Comparison of ENCODE assay signal across 21 cellular contexts in the genomic region with DNA sequence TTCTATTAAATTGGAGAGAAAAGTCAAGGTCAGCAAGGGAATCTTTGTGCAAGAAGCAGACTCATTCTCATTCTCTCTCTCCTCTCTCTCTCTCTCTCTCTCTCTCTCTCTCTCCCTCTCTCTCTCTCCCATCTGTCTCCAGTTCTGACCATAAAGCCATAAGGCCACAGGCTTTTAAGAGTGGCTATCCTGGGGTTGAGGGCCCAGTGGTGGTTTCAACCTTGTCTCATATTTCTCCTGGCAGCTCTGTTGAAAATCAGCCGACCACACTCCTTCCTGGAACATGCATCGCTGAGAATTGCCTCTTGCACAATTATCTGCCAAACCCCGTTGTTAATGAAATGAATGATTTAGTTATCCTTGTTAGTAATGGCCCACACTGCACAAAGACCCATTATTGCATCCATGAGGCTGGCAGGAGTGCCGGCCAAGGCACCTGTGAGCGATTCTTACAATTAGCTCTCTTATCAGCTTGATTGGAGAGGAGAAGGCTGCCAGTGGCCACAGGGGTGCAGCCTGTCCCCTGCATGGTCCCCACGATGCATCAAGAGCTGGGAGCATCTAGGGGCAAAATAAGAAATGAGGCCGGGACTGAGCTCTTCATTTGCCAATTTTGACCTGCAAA.
DNase-seq lines count a peak whose midpoint lies in the region; ATAC-seq lines count a peak whose summit lies in the region.
"Had no signal": no experiment of that assay in that cellular context is flagged by ENCODE, and none has a peak within 500 bp of the region (broad histone marks: within the 10 kb centered on the region; RNA-seq: fewer than 3 reads in every experiment).

No MANE protein-coding gene starts in this region.

- ATAC-seq in central memory CD8-positive, alpha-beta T cell (replicated peaks; ENCODE audit: extremely low read depth, poor library complexity, severe bottlenecking), result no peak
- ATAC-seq: stimulated activated effector memory CD8-positive, alpha-beta T cell treated with anti-CD3 and anti-CD28 coated beads, Interleukin-12 subunit alpha, Interleukin-12 subunit beta, amount 100 ng/mL, for 72 hours had no signal

- H3K27ac Mint-ChIP-seq in central memory CD8-positive, alpha-beta T cell (ENCODE audit: low read depth), result peak overlapping the region; percentile 77
- H3K27ac Mint-ChIP-seq: activated CD4-positive, alpha-beta memory T cell treated with anti-CD3 and anti-CD28 coated beads for 36 hours; activated T-cell treated with anti-CD3 and anti-CD28 coated beads, Interleukin-2, amount 50 U/mL, for 24 hours; endodermal cell; stimulated activated effector memory CD8-positive, alpha-beta T cell treated with anti-CD3 and anti-CD28 coated beads, Interleukin-12 subunit alpha, Interleukin-12 subunit beta, amount 100 ng/mL, for 72 hours had no signal

- no peaks in the 10 kb centered on the region for H3K9me3 Mint-ChIP-seq in central memory CD8-positive, alpha-beta T cell
- H3K9me3 Mint-ChIP-seq: activated CD4-positive, alpha-beta memory T cell treated with anti-CD3 and anti-CD28 coated beads for 36 hours; activated T-cell treated with anti-CD3 and anti-CD28 coated beads, Interleukin-2, amount 50 U/mL, for 24 hours; endodermal cell; stimulated activated effector memory CD8-positive, alpha-beta T cell treated with anti-CD3 and anti-CD28 coated beads, Interleukin-12 subunit alpha, Interleukin-12 subunit beta, amount 100 ng/mL, for 72 hours had no signal

- H3K27me3 Mint-ChIP-seq in central memory CD8-positive, alpha-beta T cell, result peaks cover 55% of the 10 kb centered on the region

- H3K4me3 Mint-ChIP-seq in central memory CD8-positive, alpha-beta T cell, result no peak overlapping the region
- H3K4me3 Mint-ChIP-seq: activated CD4-positive, alpha-beta memory T cell treated with anti-CD3 and anti-CD28 coated beads for 36 hours; activated T-cell treated with anti-CD3 and anti-CD28 coated beads, Interleukin-2, amount 50 U/mL, for 24 hours; endodermal cell; stimulated activated effector memory CD8-positive, alpha-beta T cell treated with anti-CD3 and anti-CD28 coated beads, Interleukin-12 subunit alpha, Interleukin-12 subunit beta, amount 100 ng/mL, for 72 hours had no signal

- peak; percentile 49 for DNase-seq in NCI-H2196 (lab: John Stamatoyannopoulos, UW; ENCODE audit: unreplicated experiment)
- DNase-seq in NCI-H2196 treated with DMSO at 0.1 percent for 48 hours (lab: John Stamatoyannopoulos, UW; ENCODE audit: unreplicated experiment), result no peak
- no peak for DNase-seq in central memory CD8-positive, alpha-beta T cell (ENCODE audit: low spot score in 2 of 2)
- DNase-seq in midbrain (lab: John Stamatoyannopoulos, UW), result peak; percentile 44
- peak; percentile 82 for DNase-seq in superior temporal gyrus (ENCODE audit: extremely low spot score)
- DNase-seq in SKM-1 treated with dmso at 0.1 percent for 144 hours (lab: John Stamatoyannopoulos, UW; ENCODE audit: unreplicated experiment), result no peak
- no peak for DNase-seq in GM19238 (ENCODE audit: insufficient read length, low spot score)
- no peak for DNase-seq in DMS53 treated with DMSO at 0.1 percent for 48 hours (lab: John Stamatoyannopoulos, UW; ENCODE audit: unreplicated experiment)
- DNase-seq: activated CD4-positive, alpha-beta memory T cell treated with anti-CD3 and anti-CD28 coated beads for 36 hours; activated naive CD4-positive, alpha-beta T cell treated with anti-CD3 and anti-CD28 coated beads, Interleukin-2, amount 50 U/mL, for 16 hours; activated T-cell treated with anti-CD3 and anti-CD28 coated beads, Interleukin-2, amount 50 U/mL, for 24 hours; DMS53; endodermal cell; Karpas-422; left ventricle myocardium inferior; NCI-H146; NCI-H446; T-helper 1 cell; upper lobe of left lung; WERI-Rb-1 had no signal

- no peaks in the 10 kb centered on the region for H3K4me1 Mint-ChIP-seq in central memory CD8-positive, alpha-beta T cell
- H3K4me1 Mint-ChIP-seq: stimulated activated effector memory CD8-positive, alpha-beta T cell treated with anti-CD3 and anti-CD28 coated beads, Interleukin-12 subunit alpha, Interleukin-12 subunit beta, amount 100 ng/mL, for 72 hours had no signal

- no peaks in the 10 kb centered on the region for H3K36me3 Mint-ChIP-seq in central memory CD8-positive, alpha-beta T cell (ENCODE audit: insufficient read depth)
- H3K36me3 Mint-ChIP-seq: activated CD4-positive, alpha-beta memory T cell treated with anti-CD3 and anti-CD28 coated beads for 36 hours had no signal

Comparison
In these comparisons a context has a peak if more than half of its experiments do, and no peak if none do; other contexts are left out.
1. DNase-seq: peak in NCI-H2196 (single experiment), midbrain (single experiment) and superior temporal gyrus (single experiment); none in NCI-H2196 treated with DMSO at 0.1 percent for 48 hours (single experiment), central memory CD8-positive, alpha-beta T cell (0 of 2), SKM-1 treated with dmso at 0.1 percent for 144 hours (single experiment), GM19238 (single experiment) and DMS53 treated with DMSO at 0.1 percent for 48 hours (single experiment).